ENCODE assay signal across 8 cellular contexts in genomic region chr20:40688129-40689099, GRCh38. TPM values are rescaled to one million over a fixed set of nuclear protein-coding genes. Genes with fewer than 3 reads are reported as not detected.
DNase-seq lines count a peak whose midpoint lies in the region; ATAC-seq and TF ChIP-seq lines count a peak whose summit lies in the region.

No MANE protein-coding gene starts in this region.

- peak overlapping the region; percentile 99 to 100 for H3K4me3 Mint-ChIP-seq in CD14-positive monocyte

- no peak for TF ChIP-seq CTCF in CD14-positive monocyte (IDR thresholded peaks at IDR 0.05)
- TF ChIP-seq CTCF in omental fat pad (IDR thresholded peaks at IDR 0.05), result no peak

- H3K4me3 ChIP-seq in ectodermal cell (ENCODE audit: insufficient read depth, low read depth, low read length), result peak overlapping the region; percentile 45
- H3K4me3 ChIP-seq in mononuclear cell (ENCODE audit: low read length), result peak overlapping the region; percentile 74

- H3K27ac ChIP-seq in ectodermal cell (ENCODE audit: insufficient read depth, low read depth, low read length, poor library complexity, severe bottlenecking), result no peak overlapping the region

- H3K36me3 ChIP-seq in ectodermal cell (ENCODE audit: control insufficient read depth, insufficient read depth, low read length), result no peaks in the 10 kb centered on the region

- H3K27me3 Mint-ChIP-seq in CD14-positive monocyte (ENCODE audit: low read depth in 3 of 3), result peaks cover 71 to 81% (median 75%) of the 10 kb centered on the region in 3 donors

- peaks cover 55 to 56% of the 10 kb centered on the region in 2 donors for H3K36me3 Mint-ChIP-seq in CD14-positive monocyte

- H3K9me3 ChIP-seq in ectodermal cell (ENCODE audit: control insufficient read depth, low read length) (no peaks in the 10 kb centered on the region), mononuclear cell (ENCODE audit: low read depth, low read length) (no peaks in the 10 kb centered on the region)

- H3K27me3 ChIP-seq in ectodermal cell (ENCODE audit: control insufficient read depth, insufficient read depth, low read length, poor library complexity, severe bottlenecking), result peaks cover 93% of the 10 kb centered on the region
- peaks cover 76% of the 10 kb centered on the region for H3K27me3 ChIP-seq in mononuclear cell (ENCODE audit: insufficient read depth, low read length)

- H3K4me1 Mint-ChIP-seq in CD14-positive monocyte, result peaks cover 64% of the 10 kb centered on the region

- 2% methylated on average over 120 of the region's 120 CpGs for WGBS in ectodermal cell, 2 experiments

- H3K4me1 ChIP-seq in ectodermal cell (ENCODE audit: control insufficient read depth, insufficient read depth, low read length) (peaks cover 24% of the 10 kb centered on the region), mononuclear cell (ENCODE audit: insufficient read depth, low read length) (peaks cover 36% of the 10 kb centered on the region)

- H3K27ac Mint-ChIP-seq in CD14-positive monocyte, result peak overlapping the region; percentile 76 to 97 (median 92)

- DNase-seq in CD14-positive monocyte (ENCODE audit: low spot score) (no peak), NCI-H345 (lab: John Stamatoyannopoulos, UW) (peak; percentile 61), NCI-H510A treated with DMSO at 0.1 percent for 48 hours (lab: John Stamatoyannopoulos, UW) (no peak), omental fat pad (ENCODE audit: low spot score) (no peak), DMS53 (lab: John Stamatoyannopoulos, UW) (no peak)

- ATAC-seq in omental fat pad (ENCODE audit: low FRiP score), result no peak
- no peak for ATAC-seq in activated CD4-positive, CD25-positive, alpha-beta regulatory T cell treated with anti-CD3 and anti-CD28 coated beads, Interleukin-2, amount 50 U/mL, for 24 hours

- peaks cover 0 to 66% (median 45%) of the 10 kb centered on the region in 7 donors for H3K9me3 Mint-ChIP-seq in CD14-positive monocyte

- intact Hi-C loops in CD14-positive monocyte (cut with micrococcal nuclease), result loop anchor here (2.0 to 10.0 kb wide), 8 partner anchors 114 to 366 kb away; no protein-coding TSS in a partner anchor

RNA-seq across cellular contexts. Expression of gene MAFB, which starts 0.6 kb away (rescaled TPM):
- polyA plus RNA-seq in CD14-positive monocyte, result 100 to 1,000 TPM; 113 to 134 TPM
- polyA plus RNA-seq in ectodermal cell (2013, experiment 1 of 4), result 12.6 TPM
- polyA plus RNA-seq in ectodermal cell (2013, experiment 2 of 4), result 9.3 TPM
- 17.3 TPM for polyA plus RNA-seq in ectodermal cell (2013, experiment 3 of 4)
- polyA plus RNA-seq in ectodermal cell (2013, experiment 4 of 4), result 21.2 TPM
- total RNA-seq in mononuclear cell (122 TPM), omental fat pad (100 to 1,000 TPM in 1 of 4 donors, 10 to 100 TPM in 3; 44.3 to 173 (median 82.4) TPM)
